Comparison of ENCODE assay signal across 1 cellular context in the genomic region with DNA sequence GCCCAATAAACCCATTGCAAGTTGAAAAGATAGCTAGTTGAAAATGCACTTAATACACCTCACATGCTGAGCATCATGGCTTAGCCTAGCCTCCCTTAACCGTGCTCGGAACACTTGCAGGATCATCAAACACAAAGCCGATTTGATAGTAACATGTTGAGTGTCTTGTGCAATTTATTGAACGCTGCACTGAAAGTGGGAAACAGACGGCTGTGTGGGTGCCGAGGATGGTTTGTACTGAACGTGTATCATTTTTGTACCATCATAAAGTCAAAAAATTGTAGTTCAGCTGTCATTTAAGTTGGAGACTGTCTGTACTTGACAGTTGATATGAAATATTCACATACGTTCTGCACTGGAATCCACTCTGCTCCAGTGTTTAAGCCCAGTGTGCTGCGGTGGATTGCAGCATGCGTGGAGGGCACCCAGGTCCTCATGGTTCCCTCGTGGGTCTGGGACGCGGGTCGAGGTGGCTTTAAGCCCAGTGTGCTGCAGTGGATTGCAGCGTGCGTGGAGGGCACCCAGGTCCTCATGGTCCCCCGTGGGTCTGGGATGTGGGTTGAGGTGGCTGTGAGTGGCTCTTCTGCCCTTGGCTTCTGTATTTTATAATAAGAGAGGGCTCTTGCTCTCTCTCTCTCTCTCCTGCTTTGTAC.
TF ChIP-seq lines count a peak whose summit lies in the region.

No MANE protein-coding gene starts in this region.

TF ChIP-seq in HepG2, 621 proteins besides CTCF, POLR2A, EP300 and RAD21 (continued from another document):
- TF ChIP-seq ZNF280B (CRISPR knock-in tag; IDR thresholded peaks at IDR 0.05; ENCODE audit: borderline replicate concordance) (no peak), MED8 (CRISPR knock-in tag; IDR thresholded peaks at IDR 0.05; ENCODE audit: insufficient replicate concordance) (no peak), CEBPB (IDR thresholded peaks at IDR 0.05; ENCODE audit: borderline replicate concordance, low read depth, low read length) (0 out of 2 replicates have a peak, but pooled peaks have one; percentile 2), MNT (IDR thresholded peaks at IDR 0.05) (peak; percentile 55), ZNF569 (CRISPR knock-in tag; IDR thresholded peaks at IDR 0.05; ENCODE audit: borderline replicate concordance) (no peak), ZNF136 (CRISPR knock-in tag; IDR thresholded peaks at IDR 0.05; ENCODE audit: low read depth) (no peak)
- TF ChIP-seq, protein P1, sequence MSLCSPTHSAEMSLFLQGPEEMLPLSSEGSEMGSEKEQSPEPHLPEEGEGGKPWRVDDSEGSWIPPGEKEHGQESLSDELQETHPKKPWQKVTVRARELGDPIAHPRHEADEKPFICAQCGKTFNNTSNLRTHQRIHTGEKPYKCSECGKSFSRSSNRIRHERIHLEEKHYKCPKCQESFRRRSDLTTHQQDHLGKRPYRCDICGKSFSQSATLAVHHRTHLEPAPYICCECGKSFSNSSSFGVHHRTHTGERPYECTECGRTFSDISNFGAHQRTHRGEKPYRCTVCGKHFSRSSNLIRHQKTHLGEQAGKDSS (CRISPR knock-in tag; IDR thresholded peaks at IDR 0.05; ENCODE audit: borderline replicate concordance, low read depth): no peak
